In the genomic region with DNA sequence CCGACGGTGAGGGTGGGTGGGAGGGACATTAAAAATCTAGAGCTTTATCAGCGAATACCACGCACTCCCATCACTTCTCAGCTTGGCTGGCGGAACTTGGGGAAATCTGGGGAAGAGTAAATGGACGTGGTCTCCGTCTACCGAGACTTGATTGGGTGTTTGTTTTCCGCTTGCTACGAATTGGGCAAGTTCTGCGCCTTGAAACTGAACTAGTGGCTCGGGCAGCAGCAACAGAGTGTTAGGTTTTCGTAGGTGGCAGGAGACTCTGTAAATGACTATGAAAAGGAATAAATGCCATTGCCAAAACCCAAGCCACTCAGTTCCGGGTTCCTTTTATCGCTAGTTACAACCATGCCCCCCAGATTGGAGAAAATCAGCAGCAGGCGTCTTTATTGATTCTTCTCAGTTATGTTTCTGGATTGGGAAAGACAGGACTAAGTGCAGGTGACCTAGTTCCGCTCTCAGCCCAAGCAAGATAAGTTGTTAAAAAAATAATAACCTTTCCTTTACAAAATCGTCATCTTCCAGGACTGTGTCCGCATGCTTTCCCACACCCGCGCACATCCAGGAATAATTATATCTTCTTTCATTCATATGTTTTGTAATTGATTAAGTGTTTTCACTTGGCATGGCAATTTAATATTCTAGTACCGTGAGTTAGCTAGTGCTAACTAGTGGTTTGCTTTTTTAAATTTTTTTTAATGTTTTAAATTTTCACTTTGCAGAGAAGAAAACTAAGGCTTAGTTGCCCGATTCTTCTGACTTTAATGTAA, we compare ENCODE assay signal across 16 cellular contexts. TPM values are rescaled to one million over a fixed set of nuclear protein-coding genes. Genes with fewer than 3 reads are reported as not detected.
DNase-seq lines count a peak whose midpoint lies in the region; ATAC-seq, FAIRE-seq and TF ChIP-seq lines count a peak whose summit lies in the region.
"Had no signal": no experiment of that assay in that cellular context is flagged by ENCODE, and none has a peak within 500 bp of the region (broad histone marks: within the 10 kb centered on the region; RNA-seq: fewer than 3 reads in every experiment).

No MANE protein-coding gene starts in this region.

- no peaks in the 10 kb centered on the region for H3K79me2 ChIP-seq in GM23338 (replicated peaks; ENCODE audit: insufficient read depth)

- peak overlapping the region; percentile 60 for H3K4me3 ChIP-seq in GM23338

- no peaks in the 10 kb centered on the region for H3K36me3 ChIP-seq in GM23338 (ENCODE audit: insufficient read depth)
- H3K36me3 ChIP-seq: Peyer's patch, spleen had no signal

- H3K9me3 ChIP-seq in CD4-positive, alpha-beta T cell (ENCODE audit: control insufficient read depth, low read length), result no peaks in the 10 kb centered on the region
- H3K9me3 ChIP-seq: Caco-2, Peyer's patch, spleen had no signal

- 0 out of 2 replicates have a peak, but pooled peaks cover 4% of the 10 kb centered on the region for H4K20me1 ChIP-seq in GM23338 (replicated peaks; ENCODE audit: insufficient read depth)

- no peak for TF ChIP-seq CTCF in CD4-positive, alpha-beta T cell (IDR thresholded peaks at IDR 0.05)
- TF ChIP-seq CTCF in GM23338 (conservative IDR thresholded peaks at IDR 0.05; ENCODE audit: low read depth in 2 of 2) (no peak), brain (conservative IDR thresholded peaks at IDR 0.05) (no peak)

- H3F3A ChIP-seq in GM23338 (replicated peaks; ENCODE audit: low read depth), result peaks cover 26% of the 10 kb centered on the region

- intact Hi-C loops in CD4-positive, alpha-beta T cell (cut with DNase I, micrococcal nuclease), result loop anchor here in 1 of 2 experiments (5.0 to 10.0 kb wide), 3 partner anchors 48 to 526 kb away; no protein-coding TSS in a partner anchor
- intact Hi-C loops in posterior vena cava (cut with DNase I), result loop anchor here in 1 of 2 donors (10.0 kb wide), 1 partner anchor 596 kb away; no protein-coding TSS in a partner anchor

- H3K4me1 ChIP-seq in GM23338 (ENCODE audit: insufficient read depth), result peaks cover 42% of the 10 kb centered on the region

- no peak overlapping the region for H2AFZ ChIP-seq in GM23338

- CTCF ChIA-PET in CD4-positive, alpha-beta T cell (lab: Charles Lee), result no interaction called here

- H3K9me3 Mint-ChIP-seq in CD4-positive, alpha-beta T cell, result no peaks in the 10 kb centered on the region
- H3K9me3 Mint-ChIP-seq in GM23338, result peaks cover 3% of the 10 kb centered on the region; the same call in 1 of the 3 replicates
- peaks cover 0 to 14% (median 0%) of the 10 kb centered on the region in 5 experiments for H3K9me3 Mint-ChIP-seq in brain
- H3K9me3 Mint-ChIP-seq in naive thymus-derived CD8-positive, alpha-beta T cell, result peaks cover 0 to 6% (median 0%) of the 10 kb centered on the region in 9 donors

- POLR2A ChIA-PET in CD4-positive, alpha-beta T cell (lab: Charles Lee), result interaction anchor here (1.3 to 1.7 kb wide), 2 partner anchors 10 to 13 kb away, joined by 4 to 6 read pairs; no protein-coding TSS in a partner anchor
- POLR2A ChIA-PET in naive thymus-derived CD8-positive, alpha-beta T cell (lab: Charles Lee), result interaction anchor here (3.9 kb wide), 1 partner anchor 18 kb away, joined by 10 read pairs; the partner anchor contains the start of gene C1orf53

- H3K36me3 Mint-ChIP-seq in CD4-positive, alpha-beta T cell (ENCODE audit: low read depth), result no peaks in the 10 kb centered on the region
- H3K36me3 Mint-ChIP-seq in GM23338 (ENCODE audit: low read depth) (no peaks in the 10 kb centered on the region; the same call in 2 of the 3 replicates), brain (peaks cover 5% of the 10 kb centered on the region)
- peaks cover 0 to 7% (median 2%) of the 10 kb centered on the region in 3 donors for H3K36me3 Mint-ChIP-seq in naive thymus-derived CD8-positive, alpha-beta T cell

- H3K27me3 Mint-ChIP-seq in CD4-positive, alpha-beta T cell, result peaks cover 92% of the 10 kb centered on the region
- H3K27me3 Mint-ChIP-seq in GM23338 (ENCODE audit: insufficient read depth, low read depth, poor library complexity), result peaks cover 80% of the 10 kb centered on the region
- H3K27me3 Mint-ChIP-seq in brain, result peaks cover 91% of the 10 kb centered on the region
- peaks cover 59 to 96% (median 78%) of the 10 kb centered on the region in 5 donors for H3K27me3 Mint-ChIP-seq in naive thymus-derived CD8-positive, alpha-beta T cell

- peak overlapping the region; percentile 61 for H3K4me3 Mint-ChIP-seq in CD4-positive, alpha-beta T cell
- H3K4me3 Mint-ChIP-seq in GM23338, result peak overlapping the region; percentile 72
- H3K4me3 Mint-ChIP-seq in brain, result peak overlapping the region in 4 of 5 experiments; percentile 84 to 91 (median 86)
- H3K4me3 Mint-ChIP-seq in naive thymus-derived CD8-positive, alpha-beta T cell, result peak overlapping the region in 9 of 10 donors; percentile 19 to 81 (median 63)

- peak overlapping the region; percentile 92 for H3K4me2 ChIP-seq in GM23338

- peaks cover 80% of the 10 kb centered on the region for H3K27me3 ChIP-seq in CD4-positive, alpha-beta T cell (ENCODE audit: control insufficient read depth, insufficient read depth, low read length)
- H3K27me3 ChIP-seq in GM23338 (ENCODE audit: insufficient read depth), result peaks cover 88% of the 10 kb centered on the region

- FAIRE-seq in HTR-8/SVneo (lab: Jason Lieb, UNC), result no peak

- no peak for DNase-seq in CD4-positive, alpha-beta T cell
- DNase-seq in GM23338 (ENCODE audit: low spot score), result peak; percentile 66
- no peak for DNase-seq in naive thymus-derived CD8-positive, alpha-beta T cell
- no peak for DNase-seq in posterior vena cava (ENCODE audit: low spot score)
- no peak for DNase-seq in HTR-8/SVneo (ENCODE audit: insufficient read length, low spot score)
- DNase-seq in NCI-H2227 (lab: John Stamatoyannopoulos, UW; ENCODE audit: unreplicated experiment), result no peak
- DNase-seq: Caco-2, cortex of kidney, NCI-H510A treated with DMSO at 0.1 percent for 48 hours, spleen had no signal

- no peak overlapping the region for H3K27ac ChIP-seq in CD4-positive, alpha-beta T cell (ENCODE audit: low read depth, low read length)
- H3K27ac ChIP-seq in GM23338 (ENCODE audit: low read depth), result no peak overlapping the region
- H3K27ac ChIP-seq: Peyer's patch, spleen had no signal

- ATAC-seq in CD4-positive, alpha-beta T cell (ENCODE audit: poor library complexity), result no peak
- ATAC-seq in GM23338 (no peak), GM21515 (IDR thresholded peaks at IDR 0.05; ENCODE audit: unreplicated experiment) (no peak)
- ATAC-seq in naive thymus-derived CD8-positive, alpha-beta T cell, result no peak

- peaks cover 58% of the 10 kb centered on the region for H3K4me1 Mint-ChIP-seq in CD4-positive, alpha-beta T cell (ENCODE audit: low read depth)
- H3K4me1 Mint-ChIP-seq in GM23338 (peaks cover 68% of the 10 kb centered on the region), brain (peaks cover 61% of the 10 kb centered on the region)
- H3K4me1 Mint-ChIP-seq in naive thymus-derived CD8-positive, alpha-beta T cell, result peaks cover 33 to 60% (median 54%) of the 10 kb centered on the region in 4 donors

- no peaks in the 10 kb centered on the region for H3K9me2 ChIP-seq in GM23338 (ENCODE audit: insufficient read depth)

- no peak overlapping the region for H3K27ac Mint-ChIP-seq in CD4-positive, alpha-beta T cell
- H3K27ac Mint-ChIP-seq in GM23338 (no peak overlapping the region), brain (peak overlapping the region in 2 of 5 experiments; percentile 20 to 93)
- H3K27ac Mint-ChIP-seq in naive thymus-derived CD8-positive, alpha-beta T cell, result no peak overlapping the region

TF ChIP-seq in GM23338, 12 proteins besides CTCF, POLR2A, EP300 and RAD21 (continues in another document):
- TF ChIP-seq ZNF114 (CRISPR knock-in tag; IDR thresholded peaks at IDR 0.05) (no peak), EZH2 (IDR thresholded peaks at IDR 0.05; ENCODE audit: low read depth, unreplicated experiment) (peak; percentile 95), POLR2AphosphoS5 (IDR thresholded peaks at IDR 0.05; ENCODE audit: low read depth) (no peak), STAT1 (IDR thresholded peaks at IDR 0.05; ENCODE audit: unreplicated experiment) (no peak)

RNA-seq across cellular contexts. Expression of gene LHX9, which starts 3.4 kb away (rescaled TPM):
- total RNA-seq in CD4-positive, alpha-beta T cell, result not detected
- not detected in 2 replicates for total RNA-seq in GM23338 (2014; rRNA removed; shearing (Covaris generic))
- polyA plus RNA-seq in GM23338 (2016; fragmentation: Nextera tagmentation; extraction: Ambion mirVana), result 0.23 TPM in 1 of 2 replicates, not detected in the other
- polyA plus RNA-seq in brain (ENCODE audit: insufficient read depth, low read depth, low replicate concordance), result not detected
- not detected for total RNA-seq in naive thymus-derived CD8-positive, alpha-beta T cell
- not detected for polyA plus RNA-seq in naive thymus-derived CD8-positive, alpha-beta T cell
- 1 to 10 TPM; 2.6 to 6.4 TPM for total RNA-seq in posterior vena cava
- total RNA-seq: activated CD8-positive, alpha-beta memory T cell treated with anti-CD3 and anti-CD28 coated beads for 36 hours; lung microvascular endothelial cell; osteocyte; Peyer's patch; spleen had no signal
- polyA plus RNA-seq: spleen had no signal

RNA-seq across cellular contexts. Expression of gene C1orf53, which starts 18.1 kb away (rescaled TPM):
- total RNA-seq in CD4-positive, alpha-beta T cell, result not detected
- 2.7 TPM in 1 of 2 replicates, not detected in the other for total RNA-seq in GM23338 (2014; rRNA removed; shearing (Covaris generic))
- 3.8 and 4.1 TPM in 2 replicates for polyA plus RNA-seq in GM23338 (2016; fragmentation: Nextera tagmentation; extraction: Ambion mirVana)
- polyA plus RNA-seq in brain (ENCODE audit: insufficient read depth, low read depth, low replicate concordance), result 2.3 TPM
- not detected for total RNA-seq in naive thymus-derived CD8-positive, alpha-beta T cell
- 1 to 10 TPM in 2 of 3 donors, not detected in 1; 1.4 to 2.7 TPM for polyA plus RNA-seq in naive thymus-derived CD8-positive, alpha-beta T cell
- 1 to 10 TPM; 2.0 to 4.2 TPM for total RNA-seq in posterior vena cava
